ENCODE assay signal across 9 cellular contexts in the genomic region with DNA sequence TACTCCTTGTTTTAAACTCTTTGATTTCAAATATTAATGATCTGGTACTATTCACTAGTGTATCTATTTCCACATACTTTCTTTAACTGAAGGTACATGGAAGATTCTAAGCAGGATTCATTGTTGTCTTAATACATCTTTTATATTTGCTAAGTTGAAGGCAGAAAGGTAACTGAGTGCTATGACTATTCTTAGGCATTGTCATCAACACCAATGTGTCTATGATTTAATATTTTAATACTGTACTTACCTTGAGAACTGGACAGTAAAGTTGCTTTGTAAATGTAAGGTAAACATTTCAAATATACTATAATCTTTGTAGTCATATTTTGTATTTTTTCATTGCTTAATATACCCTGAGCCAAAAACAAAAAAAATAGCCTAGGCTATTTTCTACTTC.
"Had no signal": no experiment of that assay in that cellular context is flagged by ENCODE, and none has a peak within 500 bp of the region (broad histone marks: within the 10 kb centered on the region; RNA-seq: fewer than 3 reads in every experiment).

No MANE protein-coding gene starts in this region.

- ATAC-seq: GM23338, HCT116 had no signal

- H3K27ac ChIP-seq: GM23248 had no signal

- DNase-seq: GM23248, GOT3, H7, H9, HCEC 1CT, HFFc6 had no signal

- H3K4me3 ChIP-seq: GM23248, GM23338, HAP-1 had no signal

- H3K9me3 ChIP-seq: HAP-1 had no signal

- H3K36me3 ChIP-seq: HAP-1 had no signal
